Comparison of ENCODE assay signal across 9 cellular contexts in genomic region chr17:43020030-43020621, GRCh38. TPM values are rescaled to one million over a fixed set of nuclear protein-coding genes. Genes with fewer than 3 reads are reported as not detected.
DNase-seq lines count a peak whose midpoint lies in the region; ATAC-seq, FAIRE-seq and TF ChIP-seq lines count a peak whose summit lies in the region.
"Had no signal": no experiment of that assay in that cellular context is flagged by ENCODE, and none has a peak within 500 bp of the region (broad histone marks: within the 10 kb centered on the region; RNA-seq: fewer than 3 reads in every experiment).

No MANE protein-coding gene starts in this region.

- H3K27ac ChIP-seq in heart left ventricle (peak overlapping the region in 11 of 12 donors; percentile 60 to 95 (median 90)), brain microvascular endothelial cell (peak overlapping the region; percentile 9), mesodermal cell (ENCODE audit: low read depth, low read length, severe bottlenecking) (peak overlapping the region; percentile 64), vagina (peak overlapping the region; percentile 99)
- H3K27ac ChIP-seq: SK-N-MC had no signal

- H3K4me3 ChIP-seq in heart left ventricle: peak overlapping the region in 9 of 12 donors; percentile 71 to 100 (median 90)
- H3K4me3 ChIP-seq in brain microvascular endothelial cell (ENCODE audit: low read depth, low read length): peak overlapping the region; percentile 20
- H3K4me3 ChIP-seq in mesodermal cell (ENCODE audit: extremely low read depth, insufficient read depth, low read length, poor library complexity, severe bottlenecking): peak overlapping the region; percentile 98
- peak overlapping the region; percentile 5 to 100 for H3K4me3 ChIP-seq in vagina

- H3K4me1 ChIP-seq in heart left ventricle: peaks cover 0 to 67% (median 52%) of the 10 kb centered on the region in 12 donors
- peaks cover 42% of the 10 kb centered on the region for H3K4me1 ChIP-seq in mesodermal cell (ENCODE audit: control insufficient read depth, insufficient read depth, low read length, poor library complexity, severe bottlenecking)
- H3K4me1 ChIP-seq in vagina: peaks cover 65% of the 10 kb centered on the region

- intact Hi-C loops in heart left ventricle (cut with DNase I) (loop anchor here in 7 of 10 donors (5.0 to 10.0 kb wide), 10 partner anchors 105 to 315 kb away; partner anchors contain the start of genes BRCA1 (in 5 of the 7), NBR1 (in 2 of the 7) and TMEM106A (in 2 of the 7)), Right ventricle myocardium inferior (cut with DNase I) (loop anchor here (10.0 kb wide), 1 partner anchor 315 kb away; no protein-coding TSS in a partner anchor), vagina (cut with DNase I) (loop anchor here (10.0 kb wide), 2 partner anchors 105 to 315 kb away; partner anchors contain the start of gene BRCA1)

- peaks cover 0 to 37% (median 24%) of the 10 kb centered on the region in 9 donors for H3K36me3 ChIP-seq in heart left ventricle
- peaks cover 29% of the 10 kb centered on the region for H3K36me3 ChIP-seq in brain microvascular endothelial cell (replicated peaks)
- H3K36me3 ChIP-seq in mesodermal cell (ENCODE audit: control insufficient read depth, insufficient read depth, low read length): peaks cover 50% of the 10 kb centered on the region
- H3K36me3 ChIP-seq in vagina: peaks cover 0 to 27% of the 10 kb centered on the region in 2 donors

- peak in 1 of 4 donors; percentile 38 for ATAC-seq in heart left ventricle
- ATAC-seq in Right ventricle myocardium inferior: no peak

- H3K9me3 ChIP-seq in heart left ventricle: no peaks in the 10 kb centered on the region
- no peaks in the 10 kb centered on the region for H3K9me3 ChIP-seq in mesodermal cell (ENCODE audit: control insufficient read depth, low read length)
- no peaks in the 10 kb centered on the region for H3K9me3 ChIP-seq in vagina

- DNase-seq in heart left ventricle (peak in 2 of 5 donors; percentile 38 to 41), Right ventricle myocardium inferior (ENCODE audit: missing footprints) (no peak), brain microvascular endothelial cell (no peak), vagina (ENCODE audit: extremely low spot score in 2 of 2) (no peak), GM19239 (ENCODE audit: insufficient read length, low spot score) (no peak), NCI-H1417 (lab: John Stamatoyannopoulos, UW) (no peak), pons (ENCODE audit: low spot score) (no peak)

- TF ChIP-seq POLR2A in heart left ventricle (IDR thresholded peaks at IDR 0.05) (no peak), vagina (IDR thresholded peaks at IDR 0.05) (no peak)

- in situ Hi-C loops in brain microvascular endothelial cell (cut with HindIII; ENCODE audit: low pct_ligation_motif_present, low sequenced_read_pairs): no loop called here

- H3K27me3 ChIP-seq in heart left ventricle (no peaks in the 10 kb centered on the region), brain microvascular endothelial cell (replicated peaks) (no peaks in the 10 kb centered on the region), vagina (no peaks in the 10 kb centered on the region)

- 50 to 61% (median 56%) methylated on average over 6 of the region's 6 CpGs for WGBS in heart left ventricle, 4 donors
- whole genome bisulfite sequencing in mesodermal cell (ENCODE audit: insufficient coverage in 2 of 2), 2 experiments: 80 to 92% methylated on average over 1 to 2 of the region's 6 CpGs

- FAIRE-seq in GM19239 (lab: Jason Lieb, UNC): no peak

- TF ChIP-seq CTCF in heart left ventricle (IDR thresholded peaks at IDR 0.05): no peak
- no peak for TF ChIP-seq CTCF in brain microvascular endothelial cell (IDR thresholded peaks at IDR 0.05; ENCODE audit: low read depth, low read length, missing control alignments)
- TF ChIP-seq CTCF in vagina (IDR thresholded peaks at IDR 0.05): no peak

RNA-seq across cellular contexts. Expression of gene VAT1, which starts 2.1 kb away (rescaled TPM):
- total RNA-seq in heart left ventricle (100 to 1,000 TPM in 5 of 9 donors, 10 to 100 TPM in 4; 69.7 to 138 (median 108) TPM), Right ventricle myocardium inferior (90.5 TPM), vagina (179 TPM)
- polyA plus RNA-seq in heart left ventricle: 10 to 100 TPM; 64.5 to 91.2 TPM
- polyA plus RNA-seq in mesodermal cell (2013, experiment 1 of 2): 282 TPM
- 239 TPM for polyA plus RNA-seq in mesodermal cell (2013, experiment 2 of 2)

RNA-seq across cellular contexts. Expression of gene RND2, which starts 4.9 kb away (rescaled TPM):
- 1 to 10 TPM in 2 of 9 donors, under 1 TPM in 7; 0.29 to 1.6 (median 0.56) TPM for total RNA-seq in heart left ventricle
- under 1 TPM; 0.10 to 0.95 TPM for polyA plus RNA-seq in heart left ventricle
- total RNA-seq in Right ventricle myocardium inferior: 1.5 TPM
- 9.1 TPM for polyA plus RNA-seq in mesodermal cell (2013, experiment 1 of 2)
- 7.2 TPM for polyA plus RNA-seq in mesodermal cell (2013, experiment 2 of 2)
- total RNA-seq in vagina: 1.5 TPM

RNA-seq across cellular contexts. Expression of gene IFI35, which starts 13.5 kb away (rescaled TPM):
- total RNA-seq in heart left ventricle (10 to 100 TPM in 8 of 9 donors, 1 to 10 TPM in 1; 8.4 to 66.7 (median 11.9) TPM), Right ventricle myocardium inferior (15.9 TPM), vagina (15.2 TPM)
- 10 to 100 TPM in 1 of 2 donors, 1 to 10 TPM in 1; 9.2 to 12.5 TPM for polyA plus RNA-seq in heart left ventricle
- 0.88 TPM for polyA plus RNA-seq in mesodermal cell (2013, experiment 1 of 2)
- polyA plus RNA-seq in mesodermal cell (2013, experiment 2 of 2): 1.4 TPM

RNA-seq across cellular contexts. Expression of gene RPL27, which starts 21.9 kb away (rescaled TPM):
- total RNA-seq in heart left ventricle (100 to 1,000 TPM; 477 to 796 (median 664) TPM), Right ventricle myocardium inferior (791 TPM), vagina (1,982 TPM)
- polyA plus RNA-seq in heart left ventricle: 1,000 to 10,000 TPM; 1,976 to 2,590 TPM
- polyA plus RNA-seq in mesodermal cell (2013, experiment 1 of 2): 2,329 TPM
- polyA plus RNA-seq in mesodermal cell (2013, experiment 2 of 2): 2,398 TPM

RNA-seq across cellular contexts. Expression of gene RUNDC1, which starts 39.8 kb away (rescaled TPM):
- total RNA-seq in heart left ventricle (10 to 100 TPM in 8 of 9 donors, 1 to 10 TPM in 1; 9.8 to 15.9 (median 11.4) TPM), Right ventricle myocardium inferior (10.4 TPM), vagina (21.4 TPM)
- polyA plus RNA-seq in heart left ventricle: 10 to 100 TPM in 1 of 2 donors, 1 to 10 TPM in 1; 5.5 to 14.4 TPM
- polyA plus RNA-seq in mesodermal cell (2013, experiment 1 of 2): 9.6 TPM
- 7.7 TPM for polyA plus RNA-seq in mesodermal cell (2013, experiment 2 of 2)

Comparison
In these comparisons a context has a peak if more than half of its experiments do, and no peak if none do; other contexts are left out.
1. H3K27ac ChIP-seq: peak in every context shown above with its lines; median percentile 99 in vagina; 90 in heart left ventricle; 64 in mesodermal cell; 9 in brain microvascular endothelial cell.
2. H3K4me3 ChIP-seq: peak in every context shown above with its lines; median percentile 98 in mesodermal cell; 90 in heart left ventricle; 52 in vagina; 20 in brain microvascular endothelial cell.